In genomic region chr3:87167634-87168456, GRCh38 we compare ENCODE assay signal across 8 cellular contexts. TPM values are rescaled to one million over a fixed set of nuclear protein-coding genes. Genes with fewer than 3 reads are reported as not detected.
DNase-seq lines count a peak whose midpoint lies in the region; ATAC-seq and TF ChIP-seq lines count a peak whose summit lies in the region.

No MANE protein-coding gene starts in this region.

- peak; percentile 2 for DNase-seq in stimulated activated CD4-positive, alpha-beta T cell treated with anti-CD3 and anti-CD28 coated beads, Interleukin-1b, Interleukin-23, amount 100 ng/mL, for 48 hours
- DNase-seq in stimulated activated CD4-positive, alpha-beta T cell treated with anti-CD3 and anti-CD28 coated beads, Interleukin-4, amount 100 ng/mL, for 4 hours, result no peak
- DNase-seq in KG1 (lab: John Stamatoyannopoulos, UW) (peak; percentile 43), SJSA1 (ENCODE audit: low read depth in 1 of 2, low spot score in 2 of 2) (peak in 1 of 2 experiments; percentile 50), dedifferentiated amniotic fluid mesenchymal stem cell (ENCODE audit: extremely low spot score) (peak; percentile 60), mesothelial cell of epicardium (ENCODE audit: low spot score in 2 of 2, unreplicated experiment in 2 of 2) (no peak), uterus (no peak)

- H3K9me3 ChIP-seq in SJSA1 (replicated peaks) (no peaks in the 10 kb centered on the region), uterus (no peaks in the 10 kb centered on the region)

- H3K27ac ChIP-seq in SJSA1 (no peak overlapping the region), uterus (no peak overlapping the region)

- H3K36me3 ChIP-seq in SJSA1 (no peaks in the 10 kb centered on the region), uterus (no peaks in the 10 kb centered on the region)

- peak overlapping the region; percentile 28 for H3K4me3 ChIP-seq in SJSA1
- peak overlapping the region; percentile 20 to 34 for H3K4me3 ChIP-seq in uterus

- TF ChIP-seq POLR2A in uterus (IDR thresholded peaks at IDR 0.05), result no peak

- peak; percentile 96 for ATAC-seq in GM21786 (IDR thresholded peaks at IDR 0.05; ENCODE audit: unreplicated experiment)

- no peak overlapping the region for H3K27ac Mint-ChIP-seq in mesothelial cell of epicardium

- peaks cover 12% of the 10 kb centered on the region for H3K4me1 Mint-ChIP-seq in mesothelial cell of epicardium

- H3K4me1 ChIP-seq in SJSA1 (replicated peaks) (no peaks in the 10 kb centered on the region), uterus (no peaks in the 10 kb centered on the region)

- peaks cover 22% of the 10 kb centered on the region for H3K27me3 Mint-ChIP-seq in mesothelial cell of epicardium (ENCODE audit: low read depth)

- peak overlapping the region; percentile 35 for H3K4me3 Mint-ChIP-seq in mesothelial cell of epicardium

- peak; percentile 77 for TF ChIP-seq CTCF in mesothelial cell of epicardium (IDR thresholded peaks at IDR 0.05; ENCODE audit: unreplicated experiment)
- TF ChIP-seq CTCF in uterus (IDR thresholded peaks at IDR 0.05), result peak; percentile 41 to 60 (median 52)

- no peaks in the 10 kb centered on the region for H3K27me3 ChIP-seq in SJSA1 (replicated peaks)
- H3K27me3 ChIP-seq in uterus, result no peaks in the 10 kb centered on the region

- peaks cover 10% of the 10 kb centered on the region for H3K9me3 Mint-ChIP-seq in mesothelial cell of epicardium

- peaks cover 3% of the 10 kb centered on the region for H3K36me3 Mint-ChIP-seq in mesothelial cell of epicardium

- intact Hi-C loops in uterus (cut with DNase I; ENCODE audit: low total_unique reads), result loop anchor here (10.0 kb wide), 1 partner anchor 203 kb away; no protein-coding TSS in a partner anchor

RNA-seq across cellular contexts. Expression of gene CHMP2B, which starts 59.3 kb away (rescaled TPM):
- 17.6 and 32.9 TPM in 2 replicates for total RNA-seq in SJSA1 (2014; rRNA removed; shearing (Covaris generic))
- total RNA-seq in mesothelial cell of epicardium (26.4 to 27.4 TPM (median 27.2 TPM) in 3 replicates), uterus (10 to 100 TPM; 12.6 to 59.4 (median 41.6) TPM)

Comparison
In these comparisons a context has a peak if more than half of its experiments do, and no peak if none do; other contexts are left out.
1. DNase-seq: peak in stimulated activated CD4-positive, alpha-beta T cell treated with anti-CD3 and anti-CD28 coated beads, Interleukin-1b, Interleukin-23, amount 100 ng/mL, for 48 hours (single experiment), KG1 (single experiment) and dedifferentiated amniotic fluid mesenchymal stem cell (single experiment); none in stimulated activated CD4-positive, alpha-beta T cell treated with anti-CD3 and anti-CD28 coated beads, Interleukin-4, amount 100 ng/mL, for 4 hours (0 of 2), mesothelial cell of epicardium (0 of 2) and uterus (0 of 2).